In the genomic region with DNA sequence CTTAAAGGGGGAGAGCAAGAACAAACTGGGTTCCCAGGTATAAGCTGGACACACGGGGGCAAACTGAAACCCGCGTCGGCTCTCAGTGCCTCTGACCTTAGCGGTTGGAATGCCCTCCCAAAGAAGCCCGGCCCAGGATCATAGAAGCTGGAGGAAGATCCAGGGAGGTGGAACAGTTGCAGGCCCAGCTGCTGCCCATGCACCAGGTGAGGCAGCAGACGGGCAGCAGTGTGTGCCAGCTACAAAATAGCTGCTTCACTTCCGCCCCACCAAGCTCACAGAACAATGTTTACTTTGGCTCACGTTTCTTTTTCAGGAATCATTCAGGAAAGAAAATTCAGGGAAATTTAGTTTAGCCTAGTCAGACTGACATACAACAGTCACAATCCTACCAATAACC, we compare ENCODE assay signal across 14 cellular contexts. TPM values are rescaled to one million over a fixed set of nuclear protein-coding genes. Genes with fewer than 3 reads are reported as not detected.
A peak's percentile ranks its signal among the peaks of the same experiment; 100 is the strongest.
DNase-seq lines count a peak whose midpoint lies in the region; ATAC-seq, FAIRE-seq and TF ChIP-seq lines count a peak whose summit lies in the region.
"Had no signal": no experiment of that assay in that cellular context is flagged by ENCODE, and none has a peak within 500 bp of the region (broad histone marks: within the 10 kb centered on the region; RNA-seq: fewer than 3 reads in every experiment).

No MANE protein-coding gene starts in this region.

- H3K4me3 Mint-ChIP-seq in activated naive CD8-positive, alpha-beta T cell = no peak overlapping the region
- H3K4me3 Mint-ChIP-seq in activated naive CD8-positive, alpha-beta T cell treated with anti-CD3 and anti-CD28 coated beads, Interleukin-2, amount 50 U/mL, for 24 hours = no peak overlapping the region
- H3K4me3 Mint-ChIP-seq: mesothelial cell of epicardium had no signal

- H3K36me3 ChIP-seq in A673 (ENCODE audit: insufficient read depth, low read length, poor library complexity, severe bottlenecking) = no peaks in the 10 kb centered on the region

- H3K4me1 ChIP-seq in A673 (ENCODE audit: insufficient read depth, low read length, poor library complexity, severe bottlenecking) = no peaks in the 10 kb centered on the region

- intact Hi-C loops in A673 (cut with micrococcal nuclease; ENCODE audit: unreplicated experiment) = loop anchor here (5.0 kb wide), 1 partner anchor 683 kb away; no protein-coding TSS in a partner anchor

- no peak overlapping the region for H3K4me3 ChIP-seq in A673 (ENCODE audit: low read depth, low read length, poor library complexity, severe bottlenecking)

- H3K4me1 Mint-ChIP-seq in activated naive CD8-positive, alpha-beta T cell (ENCODE audit: low read depth) = peaks cover 74% of the 10 kb centered on the region
- H3K4me1 Mint-ChIP-seq in activated naive CD8-positive, alpha-beta T cell treated with anti-CD3 and anti-CD28 coated beads, Interleukin-2, amount 50 U/mL, for 24 hours = peaks cover 67% of the 10 kb centered on the region

- TF ChIP-seq CTCF in A673 (conservative IDR thresholded peaks at IDR 0.05; ENCODE audit: low read depth, low read length) = no peak

- peak overlapping the region; percentile 93 for H3K27ac Mint-ChIP-seq in activated naive CD8-positive, alpha-beta T cell
- H3K27ac Mint-ChIP-seq in activated naive CD8-positive, alpha-beta T cell treated with anti-CD3 and anti-CD28 coated beads, Interleukin-2, amount 50 U/mL, for 24 hours = no peak overlapping the region
- H3K27ac Mint-ChIP-seq: mesothelial cell of epicardium had no signal

- H3K9me3 Mint-ChIP-seq in activated naive CD8-positive, alpha-beta T cell (ENCODE audit: low read depth) = no peaks in the 10 kb centered on the region
- H3K9me3 Mint-ChIP-seq in activated naive CD8-positive, alpha-beta T cell treated with anti-CD3 and anti-CD28 coated beads, Interleukin-2, amount 50 U/mL, for 24 hours = no peaks in the 10 kb centered on the region
- H3K9me3 Mint-ChIP-seq: mesothelial cell of epicardium had no signal

- BruUV-seq in A673 (replicated peaks; lab: Mats Ljungman, UMichigan) = no TSS peak

- no peaks in the 10 kb centered on the region for H3K9me3 ChIP-seq in A673 (ENCODE audit: low read depth, low read length, poor library complexity, severe bottlenecking)

- POLR2A ChIA-PET in A673 (lab: Charles Lee; ENCODE audit: low non-redundant PET) = no interaction called here

- H3K36me3 Mint-ChIP-seq in activated naive CD8-positive, alpha-beta T cell = peaks cover 8% of the 10 kb centered on the region
- no peaks in the 10 kb centered on the region for H3K36me3 Mint-ChIP-seq in activated naive CD8-positive, alpha-beta T cell treated with anti-CD3 and anti-CD28 coated beads, Interleukin-2, amount 50 U/mL, for 24 hours (ENCODE audit: low read depth)
- H3K36me3 Mint-ChIP-seq: mesothelial cell of epicardium had no signal

- DNase-seq in activated naive CD8-positive, alpha-beta T cell treated with anti-CD3 and anti-CD28 coated beads, Interleukin-2, amount 50 U/mL, for 24 hours = no peak
- peak; percentile 69 for DNase-seq in NCI-H526 treated with DMSO at 0.1 percent for 48 hours (lab: John Stamatoyannopoulos, UW)
- no peak for DNase-seq in AML-193 (lab: John Stamatoyannopoulos, UW)
- no peak for DNase-seq in A673 (ENCODE audit: low spot score)
- DNase-seq in activated CD4-positive, alpha-beta T cell treated with anti-CD3 and anti-CD28 coated beads for 4 hours = no peak
- DNase-seq: ACHN, GDM1, MM.1S had no signal

- no peaks in the 10 kb centered on the region for H3K27me3 Mint-ChIP-seq in activated naive CD8-positive, alpha-beta T cell
- no peaks in the 10 kb centered on the region for H3K27me3 Mint-ChIP-seq in activated naive CD8-positive, alpha-beta T cell treated with anti-CD3 and anti-CD28 coated beads, Interleukin-2, amount 50 U/mL, for 24 hours

- no peak for ATAC-seq in activated naive CD8-positive, alpha-beta T cell treated with anti-CD3 and anti-CD28 coated beads, Interleukin-2, amount 50 U/mL, for 24 hours
- no peak for ATAC-seq in GM19395 (IDR thresholded peaks at IDR 0.05; ENCODE audit: unreplicated experiment)
- ATAC-seq: right cardiac atrium had no signal

- CTCF ChIA-PET in A673 (lab: Charles Lee) = no interaction called here

- no peak overlapping the region for H3K27ac ChIP-seq in A673 (ENCODE audit: low read depth, low read length, poor library complexity, severe bottlenecking)

- peaks cover 14% of the 10 kb centered on the region for H3K27me3 ChIP-seq in A673 (replicated peaks; ENCODE audit: insufficient read depth, low read depth, low read length, poor library complexity)

- FAIRE-seq in islet of Langerhans (lab: Jason Lieb, UNC) = peak; percentile 95

RNA-seq across cellular contexts. Expression of gene ERMN, which starts 3.9 kb away (rescaled TPM):
- total RNA-seq in A673 (2021) = not detected in 2 replicates
- total RNA-seq: mesothelial cell of epicardium, RPMI7951 had no signal
